21 cellular contexts compared by ENCODE assay signal in genomic region chr11:79431535-79431934, GRCh38. TPM values are rescaled to one million over a fixed set of nuclear protein-coding genes. Genes with fewer than 3 reads are reported as not detected.
A peak's percentile ranks its signal among the peaks of the same experiment; 100 is the strongest.
DNase-seq lines count a peak whose midpoint lies in the region; ATAC-seq and TF ChIP-seq lines count a peak whose summit lies in the region.
"Had no signal": no experiment of that assay in that cellular context is flagged by ENCODE, and none has a peak within 500 bp of the region (broad histone marks: within the 10 kb centered on the region; RNA-seq: fewer than 3 reads in every experiment).

No MANE protein-coding gene starts in this region.

- no peak overlapping the region for H3K9ac ChIP-seq in GM23248

- H3K79me2 ChIP-seq in GM23248 (ENCODE audit: insufficient read depth) (no peaks in the 10 kb centered on the region), osteoblast (ENCODE audit: insufficient read depth, low read length) (peaks cover 21% of the 10 kb centered on the region)

- no peaks in the 10 kb centered on the region for H3K4me1 ChIP-seq in GM23248 (ENCODE audit: insufficient read depth)
- peaks cover 12% of the 10 kb centered on the region for H3K4me1 ChIP-seq in osteoblast (ENCODE audit: insufficient read depth, low read length)
- H3K4me1 ChIP-seq: pancreas had no signal

- no peaks in the 10 kb centered on the region for H3K9me2 ChIP-seq in GM23248 (ENCODE audit: insufficient read depth)

- H3K4me2 ChIP-seq in GM23248 (ENCODE audit: unreplicated experiment): no peak overlapping the region
- H3K4me2 ChIP-seq in osteoblast (ENCODE audit: insufficient read depth, low read length): peak overlapping the region; percentile 41

- intact Hi-C loops in left colon (cut with DNase I, micrococcal nuclease): no loop called here

- H3K9me3 ChIP-seq in GM23248 (ENCODE audit: low read depth) (no peaks in the 10 kb centered on the region), osteoblast (ENCODE audit: low read depth, low read length) (no peaks in the 10 kb centered on the region)
- H3K9me3 ChIP-seq: pancreas had no signal

- no peak for TF ChIP-seq CTCF in epithelial cell of proximal tubule (conservative IDR thresholded peaks at IDR 0.05; ENCODE audit: low read depth, low read length)
- TF ChIP-seq CTCF in osteoblast (IDR thresholded peaks at IDR 0.05; ENCODE audit: extremely low read depth, low read depth, low read length): no peak

- H4K20me1 ChIP-seq in GM23248 (ENCODE audit: insufficient read depth) (no peaks in the 10 kb centered on the region), osteoblast (ENCODE audit: insufficient read depth, low read length) (no peaks in the 10 kb centered on the region)

- 4 to 7% methylated on average over 1 of the region's 1 CpG for WGBS in GM23248 (ENCODE audit: low coverage in 1 of 2, low lambda C conversion rate in 2 of 2, missing lambda C conversion rate in 2 of 2), 2 experiments

- peaks cover 6% of the 10 kb centered on the region; the same call in 1 of the 2 replicates for H3F3A ChIP-seq in GM23248 (ENCODE audit: insufficient read depth)

- H3K27me3 ChIP-seq in GM23248 (replicated peaks; ENCODE audit: insufficient read depth): peaks cover 23% of the 10 kb centered on the region
- H3K27me3 ChIP-seq in osteoblast (ENCODE audit: insufficient read depth, low read length): peaks cover 3% of the 10 kb centered on the region

- H3K36me3 ChIP-seq in GM23248 (ENCODE audit: low read depth) (no peaks in the 10 kb centered on the region), osteoblast (ENCODE audit: insufficient read depth, low read length) (no peaks in the 10 kb centered on the region)
- H3K36me3 ChIP-seq: pancreas had no signal

- no peak for ATAC-seq in left colon
- ATAC-seq in GM18511 (IDR thresholded peaks at IDR 0.05; ENCODE audit: unreplicated experiment): no peak
- ATAC-seq: pancreas had no signal

- in situ Hi-C loops in GM23248 (cut with MboI): no loop called here

- H2AFZ ChIP-seq in GM23248 (no peak overlapping the region), osteoblast (ENCODE audit: low read length) (no peak overlapping the region)

- peak; percentile 46 for DNase-seq in GM23248
- DNase-seq in RKO (ENCODE audit: low spot score): peak; percentile 69
- DNase-seq in epithelial cell of proximal tubule (ENCODE audit: low read depth): peak; percentile 72
- peak; percentile 67 for DNase-seq in osteoblast (ENCODE audit: insufficient read length, low spot score, missing footprints)
- no peak for DNase-seq in left colon
- DNase-seq in NCI-H2029 (lab: John Stamatoyannopoulos, UW): no peak
- no peak for DNase-seq in GM19240 (ENCODE audit: insufficient read length, low spot score)
- DNase-seq: activated CD4-positive, alpha-beta T cell treated with anti-CD3 and anti-CD28 coated beads, Interleukin-2, amount 50 U/mL, for 1 hour; activated naive CD4-positive, alpha-beta T cell; AML-193; anterior cingulate cortex; COR-L47; Karpas-422; NCI-H1105 treated with DMSO at 0.1 percent for 48 hours; pancreas; RPMI8226; small intestine; stimulated activated CD4-positive, alpha-beta T cell treated with anti-CD3 and anti-CD28 coated beads, Interleukin-4, amount 100 ng/mL, for 24 hours; SW 1271 had no signal

- H3K27ac ChIP-seq in GM23248: no peak overlapping the region
- peak overlapping the region; percentile 15 for H3K27ac ChIP-seq in osteoblast (ENCODE audit: low read depth, low read length)
- H3K27ac ChIP-seq: pancreas had no signal

- H3K4me3 ChIP-seq in GM23248 (no peak overlapping the region), epithelial cell of proximal tubule (ENCODE audit: low read depth, low read length) (no peak overlapping the region), osteoblast (ENCODE audit: insufficient read depth, low read length) (peak overlapping the region; percentile 5)
- H3K4me3 ChIP-seq: lung, pancreas had no signal

RNA-seq across cellular contexts. Expression of gene TENM4, which starts 9.3 kb away (rescaled TPM):
- total RNA-seq in GM23248 (2014; rRNA removed; shearing (Covaris generic)): 0.11 and 0.25 TPM in 2 replicates
- 0.48 TPM in 2 replicates for polyA plus RNA-seq in GM23248 (2016; fragmentation: Nextera tagmentation; extraction: Ambion mirVana)
- total RNA-seq in epithelial cell of proximal tubule (12.6 and 22.2 TPM in 2 replicates), osteoblast (63.3 and 76.9 TPM in 2 replicates), left colon (1 to 10 TPM in 1 of 2 donors, under 1 TPM in 1; 0.92 to 1.7 TPM)

Comparison
In these comparisons a context has a peak if more than half of its experiments do, and no peak if none do; other contexts are left out.
1. DNase-seq: peak in GM23248 (single experiment), RKO (single experiment), epithelial cell of proximal tubule (single experiment) and osteoblast (single experiment); none in left colon (0 of 2), NCI-H2029 (single experiment) and GM19240 (single experiment).